ENCODE assay signal across 8 cellular contexts in the genomic region with DNA sequence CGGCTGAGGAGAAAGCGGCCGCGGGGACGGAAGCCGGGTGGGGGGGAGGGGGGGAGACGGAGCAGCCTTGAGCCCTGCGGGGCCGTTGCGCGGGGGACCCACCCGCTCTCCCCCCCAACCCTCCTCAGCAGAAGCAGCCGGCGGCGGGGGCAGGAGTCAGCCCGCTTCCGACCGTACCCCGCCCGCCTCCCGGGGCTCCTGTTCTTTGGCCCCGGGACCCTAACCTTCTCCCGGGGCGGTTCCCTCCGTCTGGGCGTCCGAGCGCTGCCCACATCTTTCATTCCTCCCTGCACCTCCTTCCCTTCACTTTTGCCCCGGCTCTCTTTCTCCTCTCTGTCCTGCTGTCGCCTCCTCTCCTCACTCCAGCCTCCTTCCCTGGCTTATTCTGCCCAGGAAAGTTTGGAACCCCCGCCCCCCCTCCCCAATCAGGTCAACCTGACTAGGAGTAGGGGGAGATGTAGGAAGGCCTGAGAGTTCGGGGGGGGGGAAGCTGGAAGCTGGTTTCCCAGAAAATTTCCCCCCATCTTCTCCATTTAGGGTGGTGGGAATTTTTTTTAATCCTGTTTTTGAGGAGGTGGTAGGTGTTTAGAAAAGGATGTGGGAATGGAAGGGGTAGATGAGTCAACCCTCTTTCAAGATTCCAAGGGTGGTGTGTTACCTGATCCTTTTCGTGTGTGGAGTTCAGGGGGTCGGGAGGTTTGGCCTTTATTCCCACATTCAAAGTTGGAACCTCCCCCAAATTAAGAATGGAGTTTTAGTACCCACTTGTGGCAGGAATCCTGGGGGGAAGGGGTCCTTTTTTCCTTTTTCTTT. TPM values are rescaled to one million over a fixed set of nuclear protein-coding genes. Genes with fewer than 3 reads are reported as not detected.
DNase-seq lines count a peak whose midpoint lies in the region; ATAC-seq, FAIRE-seq and TF ChIP-seq lines count a peak whose summit lies in the region.

No MANE protein-coding gene starts in this region.

- H3K27ac ChIP-seq in lung (ENCODE audit: low read depth in 1 of 2, low read length in 1 of 2) (peak overlapping the region; percentile 87 to 90), urinary bladder (ENCODE audit: low read depth) (peak overlapping the region; percentile 66)

- no peaks in the 10 kb centered on the region for H3K9me3 ChIP-seq in lung (ENCODE audit: control insufficient read depth in 2 of 2, insufficient read depth in 1 of 2, low read length in 1 of 2)

- H3K4me1 ChIP-seq in lung (ENCODE audit: control insufficient read depth in 2 of 2, insufficient read depth in 2 of 2, low read length in 2 of 2) (peaks cover 7 to 32% of the 10 kb centered on the region in 2 donors), urinary bladder (ENCODE audit: insufficient read depth) (peaks cover 2% of the 10 kb centered on the region)

- H3K27me3 ChIP-seq in bronchial epithelial cell (ENCODE audit: control insufficient read depth, insufficient read depth, low read length) (no peaks in the 10 kb centered on the region), lung (ENCODE audit: control insufficient read depth, insufficient read depth) (no peaks in the 10 kb centered on the region)

- no peak for FAIRE-seq in bronchial epithelial cell (lab: Jason Lieb, UNC)

- H3K4me3 Mint-ChIP-seq in activated T-cell treated with anti-CD3 and anti-CD28 coated beads, Interleukin-2, amount 50 U/mL, for 4 hours: peak overlapping the region; percentile 85

- H3K4me3 ChIP-seq in bronchial epithelial cell (ENCODE audit: low read depth, low read length) (peak overlapping the region; percentile 78), lung (peak overlapping the region; percentile 82), urinary bladder (ENCODE audit: low read depth, low read length) (peak overlapping the region; percentile 98)

- no peaks in the 10 kb centered on the region for H3K36me3 ChIP-seq in bronchial epithelial cell (ENCODE audit: control insufficient read depth, insufficient read depth, low read length)
- peaks cover 0 to 2% of the 10 kb centered on the region in 2 donors for H3K36me3 ChIP-seq in lung (ENCODE audit: control insufficient read depth in 2 of 2, insufficient read depth in 2 of 2, low read length in 2 of 2)
- H3K36me3 ChIP-seq in urinary bladder (ENCODE audit: insufficient read depth): no peaks in the 10 kb centered on the region

- WGBS in lung, 2 donors: 3 to 6% methylated on average over 21 to 33 of the region's 34 CpGs
- 2% methylated on average over 32 of the region's 34 CpGs for WGBS in urinary bladder

- H3K9me3 Mint-ChIP-seq in activated T-cell treated with anti-CD3 and anti-CD28 coated beads, Interleukin-2, amount 50 U/mL, for 4 hours: no peaks in the 10 kb centered on the region

- H3K27me3 Mint-ChIP-seq in activated T-cell treated with anti-CD3 and anti-CD28 coated beads, Interleukin-2, amount 50 U/mL, for 4 hours (ENCODE audit: low read depth): no peaks in the 10 kb centered on the region

- peaks cover 56% of the 10 kb centered on the region for H3K4me1 Mint-ChIP-seq in activated T-cell treated with anti-CD3 and anti-CD28 coated beads, Interleukin-2, amount 50 U/mL, for 4 hours (ENCODE audit: low read depth)

- ATAC-seq in activated T-cell treated with anti-CD3 and anti-CD28 coated beads, Interleukin-2, amount 50 U/mL, for 4 hours: peak; percentile 16 to 20
- ATAC-seq in lung (ENCODE audit: insufficient read depth, low FRiP score): no peak

- no peak for DNase-seq in activated T-cell treated with anti-CD3 and anti-CD28 coated beads, Interleukin-2, amount 50 U/mL, for 4 hours
- DNase-seq in activated T-cell treated with anti-CD3 and anti-CD28 coated beads for 4 hours: no peak
- DNase-seq in HuH-7 (ENCODE audit: low spot score): peak; percentile 21
- DNase-seq in bronchial epithelial cell (ENCODE audit: low read depth): peak; percentile 39
- no peak for DNase-seq in lung (ENCODE audit: low spot score)
- DNase-seq in NK-92 (lab: John Stamatoyannopoulos, UW; ENCODE audit: unreplicated experiment): no peak
- no peak for DNase-seq in NCI-H1694 (lab: John Stamatoyannopoulos, UW)

- no peak for TF ChIP-seq CTCF in bronchial epithelial cell (IDR thresholded peaks at IDR 0.05; ENCODE audit: insufficient read depth, low read length, severe bottlenecking)
- TF ChIP-seq CTCF in lung (IDR thresholded peaks at IDR 0.05; ENCODE audit: control extremely low read depth, extremely low read depth): no peak

- H3K36me3 Mint-ChIP-seq in activated T-cell treated with anti-CD3 and anti-CD28 coated beads, Interleukin-2, amount 50 U/mL, for 4 hours (ENCODE audit: insufficient read depth): no peaks in the 10 kb centered on the region

RNA-seq across cellular contexts. Expression of gene NLK, which starts 0.4 kb away (rescaled TPM):
- 10 to 100 TPM in 2 of 3 donors, 1 to 10 TPM in 1; 9.8 to 11.2 (median 10.9) TPM for total RNA-seq in activated T-cell treated with anti-CD3 and anti-CD28 coated beads, Interleukin-2, amount 50 U/mL, for 4 hours
- total RNA-seq in bronchial epithelial cell (11.3 and 13.2 TPM in 2 replicates), lung (10 to 100 TPM; 14.9 to 27.0 TPM), urinary bladder (28.1 TPM)
- polyA plus RNA-seq in lung (1 to 10 TPM; 7.1 to 9.2 TPM), urinary bladder (6.8 TPM)

Comparison
In these comparisons a context has a peak if more than half of its experiments do, and no peak if none do; other contexts are left out.
1. DNase-seq: peak in HuH-7 (single experiment) and bronchial epithelial cell (single experiment); none in activated T-cell treated with anti-CD3 and anti-CD28 coated beads, Interleukin-2, amount 50 U/mL, for 4 hours (single experiment), activated T-cell treated with anti-CD3 and anti-CD28 coated beads for 4 hours (single experiment), lung (single experiment), NK-92 (single experiment) and NCI-H1694 (single experiment).
2. Peak in every context shown above with its lines, with median percentiles within 50 percentile points of each other: H3K4me3 ChIP-seq.